ENCODE assay signal across 15 cellular contexts in genomic region chr7:108063520-108063933, GRCh38.
DNase-seq lines count a peak whose midpoint lies in the region; ATAC-seq, FAIRE-seq and TF ChIP-seq lines count a peak whose summit lies in the region.
"Had no signal": no experiment of that assay in that cellular context is flagged by ENCODE, and none has a peak within 500 bp of the region (broad histone marks: within the 10 kb centered on the region; RNA-seq: fewer than 3 reads in every experiment).

No MANE protein-coding gene starts in this region.

- no peaks in the 10 kb centered on the region for H4K20me1 ChIP-seq in GM12878 (ENCODE audit: control insufficient read depth, insufficient read depth)
- H4K20me1 ChIP-seq: BLaER1 treated with 17β-estradiol and CSF1 and Interleukin-3, amounts not matched to agents 10 nM and 100 nM had no signal

- no peaks in the 10 kb centered on the region for H3K36me3 ChIP-seq in GM12878 (ENCODE audit: control insufficient read depth in 2 of 2, insufficient read depth in 2 of 2, low read length in 1 of 2)
- H3K36me3 ChIP-seq: BLaER1 treated with 17β-estradiol and CSF1 and Interleukin-3, amounts not matched to agents 10 nM and 100 nM; neural progenitor cell; tibial nerve had no signal

- no peak for TF ChIP-seq RAD21 in GM12878 (IDR thresholded peaks at IDR 0.05; ENCODE audit: insufficient read depth, low read depth, low read length)

- H3K79me2 ChIP-seq in GM12878 (ENCODE audit: control insufficient read depth, insufficient read depth, low read length) = no peaks in the 10 kb centered on the region

- no peak overlapping the region for H3K27ac ChIP-seq in GM12878 (ENCODE audit: control insufficient read depth, insufficient read depth)
- H3K27ac ChIP-seq: BLaER1 treated with 17β-estradiol and CSF1 and Interleukin-3, amounts not matched to agents 10 nM and 100 nM; neural progenitor cell; tibial nerve had no signal

- TF ChIP-seq POLR2A in GM12878 (IDR thresholded peaks at IDR 0.05; ENCODE audit: low read depth, low read length) = no peak

- WGBS in GM12878 (ENCODE audit: insufficient coverage, insufficient replicate concordance, low lambda C conversion rate, missing lambda C conversion rate) = 77% methylated on average over 5 of the region's 5 CpGs

- H3K4me1 ChIP-seq in GM12878 (ENCODE audit: control insufficient read depth, insufficient read depth, low read length) = 0 out of 2 replicates have a peak, but pooled peaks cover 5% of the 10 kb centered on the region
- H3K4me1 ChIP-seq: neural progenitor cell, tibial nerve had no signal

- H3K27me3 ChIP-seq in GM12878 (replicated peaks in 1 of 2; ENCODE audit: control insufficient read depth in 2 of 2, insufficient read depth in 2 of 2, low read length in 1 of 2) = peaks cover 0 to 5% of the 10 kb centered on the region in 2 experiments; a peak in 2 of 4 replicates
- H3K27me3 ChIP-seq: BLaER1 treated with 17β-estradiol and CSF1 and Interleukin-3, amounts not matched to agents 10 nM and 100 nM; neural progenitor cell; tibial nerve had no signal

- SMC1A ChIA-PET in GM12878 (lab: Charles Lee; ENCODE audit: uncharacterized antibody, unreplicated experiment) = interaction anchor here (0.7 to 1.4 kb wide), 4 partner anchors 43 to 85 kb away, joined by 3 to 4 read pairs (median 3); no protein-coding TSS in a partner anchor

- no peak overlapping the region for H3K4me3 ChIP-seq in GM12878
- H3K4me3 ChIP-seq: BLaER1 treated with 17β-estradiol and CSF1 and Interleukin-3, amounts not matched to agents 10 nM and 100 nM; neural progenitor cell; tibial nerve had no signal

- intact Hi-C loops in GM12878 (cut with micrococcal nuclease; ENCODE audit: unreplicated experiment) = no loop called here

- FAIRE-seq in GM12878 (lab: Jason Lieb, UNC) = no peak
- FAIRE-seq: endothelial cell of umbilical vein, GM18507 had no signal

- CTCF ChIA-PET in GM12878 (lab: Yijun Ruan, JAX) = no interaction called here

- POLR2A ChIA-PET in GM12878 (lab: Charles Lee) = no interaction called here

- H3K4me2 ChIP-seq in GM12878 (ENCODE audit: control insufficient read depth, insufficient read depth) = no peak overlapping the region
- H3K4me2 ChIP-seq: BLaER1 treated with 17β-estradiol and CSF1 and Interleukin-3, amounts not matched to agents 10 nM and 100 nM; neural progenitor cell had no signal

- RAD21 ChIA-PET in GM12878 (lab: Charles Lee; ENCODE audit: unreplicated experiment) = no interaction called here

- H3K9me3 ChIP-seq in GM12878 (replicated peaks; ENCODE audit: control insufficient read depth, insufficient read depth, low read length) = no peaks in the 10 kb centered on the region
- H3K9me3 ChIP-seq: BLaER1 treated with 17β-estradiol and CSF1 and Interleukin-3, amounts not matched to agents 10 nM and 100 nM; tibial nerve had no signal

- no TSS peak for BruUV-seq in GM12878 (replicated peaks; lab: Mats Ljungman, UMichigan)

- in situ Hi-C loops in GM12878 (cut with MboI) = no loop called here

- no peak overlapping the region for H2AFZ ChIP-seq in GM12878 (ENCODE audit: control insufficient read depth, low read depth, low read length)
- H2AFZ ChIP-seq: neural progenitor cell had no signal

- DNase-seq in COLO668 (lab: John Stamatoyannopoulos, UW; ENCODE audit: unreplicated experiment) (peak; percentile 39), GM12878 (ENCODE audit: low read depth, low spot score) (peak; percentile 23), epidermal melanocyte (ENCODE audit: insufficient read length, low spot score) (no peak), Kasumi-1 (lab: John Stamatoyannopoulos, UW) (no peak), NCI-H128 (lab: John Stamatoyannopoulos, UW; ENCODE audit: unreplicated experiment) (no peak)
- DNase-seq: activated CD4-positive, alpha-beta T cell treated with anti-CD3 and anti-CD28 coated beads for 48 hours; stimulated activated CD4-positive, alpha-beta T cell treated with anti-CD3 and anti-CD28 coated beads, Interleukin-4, amount 100 ng/mL, for 1 hour had no signal

- peak in 2 of 3 experiments; percentile 8 to 22; a peak in 2 of 6 replicates for TF ChIP-seq CTCF in GM12878 (IDR thresholded peaks at IDR 0.05 in 2 of 3, conservative IDR thresholded peaks at IDR 0.05 in 1 of 3; ENCODE audit: control insufficient read depth in 2 of 3, extremely low read depth in 1 of 3, insufficient read depth in 1 of 3, low read depth in 3 of 3, low read length in 3 of 3)

- no peak overlapping the region for H3K9ac ChIP-seq in GM12878 (ENCODE audit: control insufficient read depth, insufficient read depth, low read length)
- H3K9ac ChIP-seq: BLaER1 treated with 17β-estradiol and CSF1 and Interleukin-3, amounts not matched to agents 10 nM and 100 nM; neural progenitor cell had no signal

- peak; percentile 57 for ATAC-seq in GM18858 (IDR thresholded peaks at IDR 0.05; ENCODE audit: unreplicated experiment)
- ATAC-seq in HG03060 (IDR thresholded peaks at IDR 0.05; ENCODE audit: low read depth, unreplicated experiment) = peak; percentile 68
- peak; percentile 90 for ATAC-seq in GM12878
- ATAC-seq in HG02970 (IDR thresholded peaks at IDR 0.05; ENCODE audit: low FRiP score, unreplicated experiment) = no peak

- peak; percentile 31 to 58; a peak in 1 of 4 replicates for TF ChIP-seq EP300 in GM12878 (IDR thresholded peaks at IDR 0.05; ENCODE audit: borderline replicate concordance in 1 of 2, control insufficient read depth in 1 of 2, low read depth in 2 of 2, low read length in 2 of 2)

TF ChIP-seq in GM12878, 131 proteins besides CTCF, POLR2A, EP300 and RAD21 (continues in another document):
- TF ChIP-seq NR2F1 (conservative IDR thresholded peaks at IDR 0.05) = 0 out of 2 replicates have a peak, but pooled peaks have one; percentile 12
- TF ChIP-seq ESRRA (IDR thresholded peaks at IDR 0.05; ENCODE audit: low read length) = no peak
- TF ChIP-seq GATAD2B (conservative IDR thresholded peaks at IDR 0.05; ENCODE audit: low read depth) = peak; percentile 53; the same call in 1 of the 2 replicates
- peak; percentile 89 for TF ChIP-seq MEF2B (IDR thresholded peaks at IDR 0.05; ENCODE audit: partially characterized antibody, poor library complexity, severe bottlenecking)
- peak; percentile 79; the same call in 1 of the 2 replicates for TF ChIP-seq BCL11A (IDR thresholded peaks at IDR 0.05; ENCODE audit: low read depth, low read length)
- peak; percentile 96 for TF ChIP-seq PKNOX1 (IDR thresholded peaks at IDR 0.05)
- no peak for TF ChIP-seq SIN3A (IDR thresholded peaks at IDR 0.05; ENCODE audit: low read depth, low read length)
- TF ChIP-seq ATF7 (IDR thresholded peaks at IDR 0.05; ENCODE audit: low read depth) = peak; percentile 71
- TF ChIP-seq DPF2 (IDR thresholded peaks at IDR 0.05) = 0 out of 2 replicates have a peak, but pooled peaks have one; percentile 32
- peak; percentile 31; the same call in 1 of the 2 replicates for TF ChIP-seq RUNX3 (IDR thresholded peaks at IDR 0.05; ENCODE audit: low read length)
- TF ChIP-seq RCOR1 (conservative IDR thresholded peaks at IDR 0.05; ENCODE audit: low read depth, low read length) = no peak
- TF ChIP-seq IRF4 (IDR thresholded peaks at IDR 0.05; ENCODE audit: low read depth, low read length) = peak; percentile 76; the same call in 1 of the 2 replicates
- TF ChIP-seq PAX5 (IDR thresholded peaks at IDR 0.05; ENCODE audit: borderline replicate concordance, low read depth, low read length) = 0 out of 2 replicates have a peak, but pooled peaks have one; percentile 23
- TF ChIP-seq E2F8 (IDR thresholded peaks at IDR 0.05; ENCODE audit: low read depth, partially characterized antibody) = no peak
- TF ChIP-seq MYB (IDR thresholded peaks at IDR 0.05; ENCODE audit: borderline replicate concordance, low read depth, low read length) = no peak
- peak; percentile 84 for TF ChIP-seq MTA2 (IDR thresholded peaks at IDR 0.05; ENCODE audit: low read depth)
- peak in 1 of 2 experiments; percentile 59; a peak in 1 of 4 replicates for TF ChIP-seq IKZF2 (IDR thresholded peaks at IDR 0.05)
- TF ChIP-seq WRNIP1 (IDR thresholded peaks at IDR 0.05; ENCODE audit: borderline replicate concordance, low read depth, low read length) = 0 out of 2 replicates have a peak, but pooled peaks have one; percentile 34
- peak; percentile 24; the same call in 1 of the 2 replicates for TF ChIP-seq IKZF1 (conservative IDR thresholded peaks at IDR 0.05)
- TF ChIP-seq TBL1XR1 (IDR thresholded peaks at IDR 0.05; ENCODE audit: low read depth, low read length) = no peak
- no peak for TF ChIP-seq RB1 (IDR thresholded peaks at IDR 0.05; ENCODE audit: borderline replicate concordance)

Comparison
In these comparisons a context has a peak if more than half of its experiments do, and no peak if none do; other contexts are left out.
1. DNase-seq: peak in COLO668 (single experiment) and GM12878 (single experiment); none in epidermal melanocyte (single experiment), Kasumi-1 (0 of 2) and NCI-H128 (single experiment).